ENCODE assay signal across 8 cellular contexts in the genomic region with DNA sequence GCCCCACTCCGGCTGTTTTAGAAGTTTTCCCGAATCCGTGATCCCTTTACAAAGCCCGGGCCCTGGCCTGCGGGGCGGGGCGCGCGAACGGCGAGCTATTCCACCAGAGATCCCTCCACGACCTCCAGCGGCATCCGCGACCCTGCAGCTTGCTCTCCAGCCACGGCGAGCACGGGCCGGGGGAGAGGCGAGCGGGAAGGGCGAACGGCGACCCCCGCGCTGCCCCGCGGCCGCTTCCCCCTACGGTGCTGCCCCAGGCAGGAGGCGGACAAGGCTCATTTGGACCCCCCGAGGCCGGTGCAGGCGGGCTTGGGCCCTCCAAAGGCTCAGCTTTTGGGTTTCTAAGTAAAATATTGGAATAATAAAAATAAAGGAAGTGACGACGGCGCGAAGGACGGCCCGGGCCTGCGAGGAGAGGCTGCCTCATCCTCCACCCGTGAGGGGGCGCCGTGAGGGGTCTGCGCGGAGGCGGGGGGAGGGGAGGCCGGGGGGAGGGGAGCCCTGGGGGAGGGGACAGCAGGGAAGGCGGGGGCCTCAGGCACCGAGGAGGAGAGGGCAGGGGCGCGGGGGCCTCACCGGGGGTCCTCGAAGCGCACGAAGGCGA. TPM values are rescaled to one million over a fixed set of nuclear protein-coding genes. Genes with fewer than 3 reads are reported as not detected.
A peak's percentile ranks its signal among the peaks of the same experiment; 100 is the strongest.
DNase-seq lines count a peak whose midpoint lies in the region; ATAC-seq and TF ChIP-seq lines count a peak whose summit lies in the region.

No MANE protein-coding gene starts in this region.

- peaks cover 34% of the 10 kb centered on the region for H3K36me3 Mint-ChIP-seq in activated B cell treated with CpG ODN at 0.5 μM for 24 hours (ENCODE audit: low read depth)
- peaks cover 18% of the 10 kb centered on the region for H3K36me3 Mint-ChIP-seq in mesothelial cell of epicardium

- WGBS in stomach, 5 donors, result 0 to 2% (median 1%) methylated on average over 34 to 57 of the region's 57 CpGs

- TF ChIP-seq POLR2A in stomach (IDR thresholded peaks at IDR 0.05), result no peak

- peak overlapping the region; percentile 94 to 97 (median 95) for H3K27ac ChIP-seq in stomach

- H3K4me3 ChIP-seq in stomach, result peak overlapping the region; percentile 80 to 98 (median 88)

- TF ChIP-seq CTCF in activated B cell treated with CpG ODN at 0.5 μM for 24 hours (IDR thresholded peaks at IDR 0.05) (no peak), mesothelial cell of epicardium (IDR thresholded peaks at IDR 0.05; ENCODE audit: unreplicated experiment) (no peak), stomach (IDR thresholded peaks at IDR 0.05) (no peak)

- H3K27me3 Mint-ChIP-seq in activated B cell treated with CpG ODN at 0.5 μM for 24 hours (no peaks in the 10 kb centered on the region), mesothelial cell of epicardium (ENCODE audit: low read depth) (no peaks in the 10 kb centered on the region)

- CTCF ChIA-PET in activated B cell treated with CpG ODN at 0.5 μM for 24 hours (lab: Charles Lee), result interaction anchor here (1.2 to 2.7 kb wide), 6 partner anchors 10 to 63 kb away, joined by 4 to 16 read pairs (median 6); partner anchors contain the start of genes COX6A1 and DYNLL1

- POLR2A ChIA-PET in activated B cell treated with CpG ODN at 0.5 μM for 24 hours (lab: Charles Lee), result interaction anchor here (0.6 to 3.5 kb wide), 23 partner anchors 10 to 1322 kb away, joined by 3 to 54 read pairs (median 5); partner anchors contain the start of genes ACADS, COQ5, COX6A1 and DYNLL1

- H3K27ac Mint-ChIP-seq in activated B cell treated with CpG ODN at 0.5 μM for 24 hours (peak overlapping the region; percentile 86), mesothelial cell of epicardium (peak overlapping the region; percentile 92)

- H3K4me1 Mint-ChIP-seq in activated B cell treated with CpG ODN at 0.5 μM for 24 hours, result peaks cover 33% of the 10 kb centered on the region
- H3K4me1 Mint-ChIP-seq in mesothelial cell of epicardium, result peaks cover 36% of the 10 kb centered on the region

- peak; percentile 46 for DNase-seq in AG20443 (ENCODE audit: low spot score)
- no peak for DNase-seq in activated B cell treated with CpG ODN at 0.5 μM for 24 hours
- DNase-seq in effector CD8-positive, alpha-beta T cell (lab: John Stamatoyannopoulos, UW), result peak; percentile 55
- peak in 1 of 2 experiments; percentile 65 for DNase-seq in mesothelial cell of epicardium (ENCODE audit: low spot score in 2 of 2, unreplicated experiment in 2 of 2)
- DNase-seq in stomach, result peak; percentile 33
- DNase-seq in DMS79 (lab: John Stamatoyannopoulos, UW), result no peak

- H3K9me3 Mint-ChIP-seq in activated B cell treated with CpG ODN at 0.5 μM for 24 hours (no peaks in the 10 kb centered on the region), mesothelial cell of epicardium (no peaks in the 10 kb centered on the region)

- H3K9me3 ChIP-seq in stomach, result no peaks in the 10 kb centered on the region

- ATAC-seq in GM19023 (IDR thresholded peaks at IDR 0.05; ENCODE audit: unreplicated experiment), result peak; percentile 32
- ATAC-seq in HG03280 (IDR thresholded peaks at IDR 0.05; ENCODE audit: unreplicated experiment), result peak; percentile 25
- ATAC-seq in activated B cell treated with CpG ODN at 0.5 μM for 24 hours (ENCODE audit: low read depth), result peak; percentile 66

- no peak for TF ChIP-seq EP300 in stomach (IDR thresholded peaks at IDR 0.05)

- no peaks in the 10 kb centered on the region for H3K27me3 ChIP-seq in stomach

- peaks cover 33 to 59% (median 44%) of the 10 kb centered on the region in 4 donors for H3K4me1 ChIP-seq in stomach

- peak overlapping the region; percentile 90 for H3K4me3 Mint-ChIP-seq in activated B cell treated with CpG ODN at 0.5 μM for 24 hours
- H3K4me3 Mint-ChIP-seq in mesothelial cell of epicardium, result peak overlapping the region; percentile 87

- intact Hi-C loops in activated B cell treated with CpG ODN at 0.5 μM for 24 hours (cut with micrococcal nuclease), result loop anchor here (1.0 to 2.0 kb wide), 6 partner anchors 14 to 112 kb away; partner anchors contain the start of genes GATC, POP5, RNF10 and TRIAP1
- intact Hi-C loops in stomach (cut with DNase I; ENCODE audit: low total_unique reads), result no loop called here

- peaks cover 15 to 37% (median 31%) of the 10 kb centered on the region in 4 donors for H3K36me3 ChIP-seq in stomach

RNA-seq across cellular contexts. Expression of gene SRSF9, which starts 0.6 kb away (rescaled TPM):
- total RNA-seq in activated B cell treated with CpG ODN at 0.5 μM for 24 hours (191 and 192 TPM in 2 replicates), mesothelial cell of epicardium (197 to 203 TPM (median 199 TPM) in 3 replicates), stomach (100 to 1,000 TPM in 2 of 5 donors, 10 to 100 TPM in 3; 41.1 to 218 (median 92.3) TPM)
- 100 to 1,000 TPM in 2 of 3 donors, 10 to 100 TPM in 1; 86.1 to 116 (median 112) TPM for polyA plus RNA-seq in stomach

RNA-seq across cellular contexts. Expression of gene GATC, which starts 22.7 kb away (rescaled TPM):
- 33.4 and 35.2 TPM in 2 replicates for total RNA-seq in activated B cell treated with CpG ODN at 0.5 μM for 24 hours
- total RNA-seq in mesothelial cell of epicardium, result 27.5 to 30.8 TPM (median 29.7 TPM) in 3 replicates
- 10 to 100 TPM in 3 of 5 donors, 1 to 10 TPM in 2; 4.0 to 25.3 (median 13.4) TPM for total RNA-seq in stomach
- 10 to 100 TPM in 2 of 3 donors, 1 to 10 TPM in 1; 8.7 to 13.9 (median 12.5) TPM for polyA plus RNA-seq in stomach

RNA-seq across cellular contexts. Expression of gene TRIAP1, which starts 22.8 kb away (rescaled TPM):
- total RNA-seq in activated B cell treated with CpG ODN at 0.5 μM for 24 hours, result 18.2 and 18.6 TPM in 2 replicates
- total RNA-seq in mesothelial cell of epicardium, result 22.3 to 25.3 TPM (median 23.5 TPM) in 3 replicates
- 10 to 100 TPM in 2 of 5 donors, 1 to 10 TPM in 3; 4.7 to 15.2 (median 8.7) TPM for total RNA-seq in stomach
- polyA plus RNA-seq in stomach, result 10 to 100 TPM; 32.6 to 40.6 (median 37.4) TPM

RNA-seq across cellular contexts. Expression of gene DYNLL1, which starts 27.0 kb away (rescaled TPM):
- 159 and 180 TPM in 2 replicates for total RNA-seq in activated B cell treated with CpG ODN at 0.5 μM for 24 hours
- 249 to 260 TPM (median 258 TPM) in 3 replicates for total RNA-seq in mesothelial cell of epicardium
- 100 to 1,000 TPM in 4 of 5 donors, 10 to 100 TPM in 1; 27.2 to 197 (median 114) TPM for total RNA-seq in stomach
- 100 to 1,000 TPM; 476 to 580 (median 578) TPM for polyA plus RNA-seq in stomach

RNA-seq across cellular contexts. Expression of gene COX6A1, which starts 31.0 kb away (rescaled TPM):
- total RNA-seq in activated B cell treated with CpG ODN at 0.5 μM for 24 hours, result 255 and 292 TPM in 2 replicates
- 229 to 242 TPM (median 230 TPM) in 3 replicates for total RNA-seq in mesothelial cell of epicardium
- 1,000 to 10,000 TPM in 1 of 5 donors, 100 to 1,000 TPM in 3, 10 to 100 TPM in 1; 86.4 to 1,200 (median 463) TPM for total RNA-seq in stomach
- polyA plus RNA-seq in stomach, result 1,000 to 10,000 TPM in 1 of 3 donors, 100 to 1,000 TPM in 2; 475 to 1,009 (median 901) TPM

Comparison
In these comparisons a context has a peak if more than half of its experiments do, and no peak if none do; other contexts are left out.
1. DNase-seq: peak in AG20443 (single experiment), effector CD8-positive, alpha-beta T cell (single experiment) and stomach (single experiment); none in activated B cell treated with CpG ODN at 0.5 μM for 24 hours (single experiment) and DMS79 (single experiment).
2. Peak in every context shown above with its lines, with median percentiles within 50 percentile points of each other: ATAC-seq.